ENCODE assay signal across 14 cellular contexts in the genomic region with DNA sequence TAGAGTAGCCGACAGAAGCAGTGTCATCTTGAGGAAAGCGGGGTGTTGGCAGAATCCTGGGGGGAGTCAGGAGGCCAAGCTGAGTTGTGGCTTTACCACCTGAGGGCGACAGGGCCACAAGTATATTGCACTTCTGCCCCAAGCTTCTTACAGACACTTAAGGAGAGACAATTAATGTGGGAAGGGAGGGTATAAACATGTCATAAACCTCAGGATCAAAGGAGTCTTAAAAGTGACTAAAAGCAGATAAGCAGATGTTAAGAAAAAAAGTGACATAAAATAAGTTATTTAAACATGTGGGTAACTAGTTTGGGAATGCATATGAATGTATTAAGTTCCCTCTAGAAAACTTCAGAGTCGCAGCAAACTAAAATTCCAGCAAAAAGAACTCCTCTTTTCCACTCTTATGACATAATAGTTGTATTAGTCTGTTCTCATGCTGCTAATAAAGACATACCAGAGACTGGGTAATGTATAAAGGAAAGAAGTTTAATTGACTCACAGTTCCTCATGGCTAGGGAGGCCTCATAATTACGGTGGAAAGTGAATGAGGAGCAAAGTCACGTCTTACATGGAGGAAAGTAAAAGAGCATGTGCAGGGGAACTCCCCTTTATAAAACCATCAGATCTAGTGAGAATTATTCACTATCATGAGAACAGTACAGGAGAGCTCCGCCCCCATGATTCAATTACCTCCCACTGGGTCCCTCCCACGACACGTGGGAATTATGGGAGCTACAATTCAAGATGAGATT.
DNase-seq lines count a peak whose midpoint lies in the region; ATAC-seq and TF ChIP-seq lines count a peak whose summit lies in the region.
"Had no signal": no experiment of that assay in that cellular context is flagged by ENCODE, and none has a peak within 500 bp of the region (broad histone marks: within the 10 kb centered on the region; RNA-seq: fewer than 3 reads in every experiment).

No MANE protein-coding gene starts in this region.

- peaks cover 6% of the 10 kb centered on the region for H3K9me3 Mint-ChIP-seq in activated CD4-positive, alpha-beta T cell treated with anti-CD3 and anti-CD28 coated beads for 36 hours (ENCODE audit: low read depth)
- H3K9me3 Mint-ChIP-seq: naive thymus-derived CD8-positive, alpha-beta T cell; stimulated activated naive B cell treated with anti-CD40 and anti-IgM and Interleukin-4, amounts not matched to agents 10 μg/mL and 1 μg/mL and 100 μg/mL, for 72 hours had no signal

- POLR2A ChIA-PET in activated CD4-positive, alpha-beta T cell treated with anti-CD3 and anti-CD28 coated beads for 36 hours (lab: Charles Lee), result no interaction called here

- intact Hi-C loops in activated CD4-positive, alpha-beta T cell treated with anti-CD3 and anti-CD28 coated beads for 36 hours (cut with DNase I, micrococcal nuclease), result no loop called here
- intact Hi-C loops in esophagus squamous epithelium (cut with DNase I), result no loop called here

- H3K9me3 ChIP-seq in RWPE2 (ENCODE audit: severe bottlenecking), result no peaks in the 10 kb centered on the region
- H3K9me3 ChIP-seq in esophagus squamous epithelium, result no peaks in the 10 kb centered on the region
- H3K9me3 ChIP-seq: body of pancreas had no signal

- CTCF ChIA-PET in activated CD4-positive, alpha-beta T cell treated with anti-CD3 and anti-CD28 coated beads for 36 hours (lab: Charles Lee), result interaction anchor here (1.2 to 1.7 kb wide), 2 partner anchors 9 to 399 kb away, joined by 4 to 9 read pairs; no protein-coding TSS in a partner anchor

- 85 to 92% methylated on average over 8 to 9 of the region's 9 CpGs for WGBS in esophagus squamous epithelium, 2 donors

- H3K4me1 Mint-ChIP-seq in activated CD4-positive, alpha-beta T cell treated with anti-CD3 and anti-CD28 coated beads for 36 hours, result peaks cover 35% of the 10 kb centered on the region

- no peak for TF ChIP-seq POLR2A in esophagus squamous epithelium (IDR thresholded peaks at IDR 0.05)

- peak overlapping the region; percentile 79 for H3K27ac Mint-ChIP-seq in activated CD4-positive, alpha-beta T cell treated with anti-CD3 and anti-CD28 coated beads for 36 hours

- H3K4me3 ChIP-seq in RWPE2 (ENCODE audit: severe bottlenecking) (no peak overlapping the region), esophagus squamous epithelium (no peak overlapping the region)
- H3K4me3 ChIP-seq: body of pancreas, GM12878 had no signal

- ATAC-seq in activated CD4-positive, alpha-beta T cell treated with anti-CD3 and anti-CD28 coated beads for 36 hours, result peak; percentile 39
- ATAC-seq in RWPE2 (ENCODE audit: low read depth), result no peak
- ATAC-seq in GM19455 (IDR thresholded peaks at IDR 0.05; ENCODE audit: unreplicated experiment), result no peak
- ATAC-seq: GM12878; naive thymus-derived CD8-positive, alpha-beta T cell; stimulated activated naive B cell treated with anti-CD40 and anti-IgM and Interleukin-4, amounts not matched to agents 10 μg/mL and 1 μg/mL and 100 μg/mL, for 72 hours had no signal

- peak; percentile 43 for DNase-seq in activated CD4-positive, alpha-beta T cell treated with anti-CD3 and anti-CD28 coated beads for 36 hours
- no peak for DNase-seq in activated CD4-positive, alpha-beta T cell treated with anti-CD3 and anti-CD28 coated beads for 4 hours
- DNase-seq in RWPE2 (ENCODE audit: low spot score) (no peak), esophagus squamous epithelium (lab: John Stamatoyannopoulos, UW) (no peak), NCI-H524 treated with DMSO at 0.1 percent for 48 hours (lab: John Stamatoyannopoulos, UW) (no peak), COLO668 (lab: John Stamatoyannopoulos, UW; ENCODE audit: unreplicated experiment) (no peak)
- DNase-seq in stimulated activated CD4-positive, alpha-beta T cell treated with anti-CD3 and anti-CD28 coated beads, Interleukin-4, amount 100 ng/mL, for 24 hours, result peak; percentile 7
- DNase-seq: 8988T; body of pancreas; naive thymus-derived CD8-positive, alpha-beta T cell; stimulated activated naive B cell treated with anti-CD40 and anti-IgM and Interleukin-4, amounts not matched to agents 10 μg/mL and 1 μg/mL and 100 μg/mL, for 72 hours; T-helper 2 cell had no signal

- H3K27me3 Mint-ChIP-seq in activated CD4-positive, alpha-beta T cell treated with anti-CD3 and anti-CD28 coated beads for 36 hours, result no peaks in the 10 kb centered on the region
- H3K27me3 Mint-ChIP-seq: naive thymus-derived CD8-positive, alpha-beta T cell; stimulated activated naive B cell treated with anti-CD40 and anti-IgM and Interleukin-4, amounts not matched to agents 10 μg/mL and 1 μg/mL and 100 μg/mL, for 72 hours had no signal

- H3K4me3 Mint-ChIP-seq in activated CD4-positive, alpha-beta T cell treated with anti-CD3 and anti-CD28 coated beads for 36 hours, result no peak overlapping the region
- H3K4me3 Mint-ChIP-seq: naive thymus-derived CD8-positive, alpha-beta T cell; stimulated activated naive B cell treated with anti-CD40 and anti-IgM and Interleukin-4, amounts not matched to agents 10 μg/mL and 1 μg/mL and 100 μg/mL, for 72 hours had no signal

- H3K36me3 ChIP-seq in RWPE2 (ENCODE audit: low read depth) (peaks cover 100% of the 10 kb centered on the region), esophagus squamous epithelium (peaks cover 36 to 100% (median 40%) of the 10 kb centered on the region in 3 donors)

- peak overlapping the region; percentile 7 for H3K27ac ChIP-seq in RWPE2 (ENCODE audit: poor library complexity, severe bottlenecking)
- H3K27ac ChIP-seq in esophagus squamous epithelium, result peak overlapping the region; percentile 10 to 48 (median 38)
- H3K27ac ChIP-seq: body of pancreas had no signal

- peaks cover 3% of the 10 kb centered on the region for H3K4me1 ChIP-seq in RWPE2 (ENCODE audit: insufficient read depth, poor library complexity, severe bottlenecking)
- peaks cover 0 to 11% (median 0%) of the 10 kb centered on the region in 3 donors for H3K4me1 ChIP-seq in esophagus squamous epithelium
- H3K4me1 ChIP-seq: body of pancreas had no signal

- H3K27me3 ChIP-seq in RWPE2 (ENCODE audit: insufficient read depth, poor library complexity, severe bottlenecking), result no peaks in the 10 kb centered on the region
- no peaks in the 10 kb centered on the region for H3K27me3 ChIP-seq in esophagus squamous epithelium
- H3K27me3 ChIP-seq: body of pancreas had no signal

- no peak for TF ChIP-seq CTCF in RWPE2 (IDR thresholded peaks at IDR 0.05; ENCODE audit: poor library complexity, severe bottlenecking)
- TF ChIP-seq CTCF in esophagus squamous epithelium (IDR thresholded peaks at IDR 0.05), result no peak

- H3K36me3 Mint-ChIP-seq in activated CD4-positive, alpha-beta T cell treated with anti-CD3 and anti-CD28 coated beads for 36 hours (ENCODE audit: low read depth), result peaks cover 53% of the 10 kb centered on the region

Comparison
In these comparisons a context has a peak if more than half of its experiments do, and no peak if none do; other contexts are left out.
1. DNase-seq: peak in activated CD4-positive, alpha-beta T cell treated with anti-CD3 and anti-CD28 coated beads for 36 hours (single experiment) and stimulated activated CD4-positive, alpha-beta T cell treated with anti-CD3 and anti-CD28 coated beads, Interleukin-4, amount 100 ng/mL, for 24 hours (single experiment); none in activated CD4-positive, alpha-beta T cell treated with anti-CD3 and anti-CD28 coated beads for 4 hours (0 of 2), RWPE2 (single experiment), esophagus squamous epithelium (single experiment), NCI-H524 treated with DMSO at 0.1 percent for 48 hours (single experiment) and COLO668 (single experiment).